ENCODE assay signal across 9 cellular contexts in genomic region chr7:36723951-36724664, GRCh38. TPM values are rescaled to one million over a fixed set of nuclear protein-coding genes. Genes with fewer than 3 reads are reported as not detected.
DNase-seq lines count a peak whose midpoint lies in the region; ATAC-seq and TF ChIP-seq lines count a peak whose summit lies in the region.
"Had no signal": no experiment of that assay in that cellular context is flagged by ENCODE, and none has a peak within 500 bp of the region (broad histone marks: within the 10 kb centered on the region; RNA-seq: fewer than 3 reads in every experiment).

AOAH (minus strand) TSS chr7:36724494; CDS start chr7:36724148, 346 bp downstream.

- intact Hi-C loops in OCI-LY7 (cut with micrococcal nuclease; ENCODE audit: unreplicated experiment) (no loop called here), MCF 10A (cut with micrococcal nuclease) (no loop called here)

- H3K4me3 ChIP-seq in OCI-LY7 (ENCODE audit: low read depth, low read length, poor library complexity, severe bottlenecking) (no peak within 1 kb of the TSS), mesenchymal stem cell (ENCODE audit: insufficient read depth in 1 of 2, low read depth in 1 of 2, low read length in 2 of 2) (no peak within 1 kb of the TSS)

- no peaks in the 10 kb centered on the region for H3K4me1 Mint-ChIP-seq in MCF 10A (ENCODE audit: insufficient read depth, unreplicated experiment)

- no peaks in the 10 kb centered on the region for H3K36me3 ChIP-seq in OCI-LY7 (ENCODE audit: insufficient read depth, low read length)
- H3K36me3 ChIP-seq in mesenchymal stem cell (ENCODE audit: control insufficient read depth in 1 of 2, insufficient read depth in 2 of 2, low read depth in 1 of 2, low read length in 2 of 2), result no peaks in the 10 kb centered on the region

- H2BK12ac ChIP-seq in mesenchymal stem cell (ENCODE audit: low read length in 2 of 2), result no peak within 1 kb of the TSS

- ATAC-seq in GM19397 (IDR thresholded peaks at IDR 0.05; ENCODE audit: unreplicated experiment), result peak; percentile 91
- ATAC-seq in HG03457 (IDR thresholded peaks at IDR 0.05; ENCODE audit: unreplicated experiment), result peak; percentile 82

- no peak within 1 kb of the TSS for H2AK5ac ChIP-seq in mesenchymal stem cell (ENCODE audit: low read length, severe bottlenecking)

- H4K8ac ChIP-seq in mesenchymal stem cell (ENCODE audit: low read length), result no peak within 1 kb of the TSS

- no peaks in the 10 kb centered on the region for H3K79me1 ChIP-seq in mesenchymal stem cell (replicated peaks; ENCODE audit: low read length, poor library complexity, severe bottlenecking)

- H3K36me3 Mint-ChIP-seq in MCF 10A (ENCODE audit: insufficient read depth, unreplicated experiment), result no peaks in the 10 kb centered on the region

- POLR2A ChIA-PET in OCI-LY7 (lab: Charles Lee), result no interaction called here
- POLR2A ChIA-PET in MCF 10A (lab: Yijun Ruan, JAX), result no interaction called here

- no peaks in the 10 kb centered on the region for H4K20me1 ChIP-seq in OCI-LY7 (ENCODE audit: insufficient read depth, low read length)

- H3K9ac ChIP-seq in mesenchymal stem cell (ENCODE audit: low read length), result no peak within 1 kb of the TSS

- H3K4me2 ChIP-seq in OCI-LY7 (ENCODE audit: low read length) (no peak within 1 kb of the TSS), mesenchymal stem cell (ENCODE audit: low read length, poor library complexity, severe bottlenecking) (no peak within 1 kb of the TSS)

- no peak within 1 kb of the TSS for H2BK15ac ChIP-seq in mesenchymal stem cell (ENCODE audit: low read depth, poor library complexity, severe bottlenecking)

- H3K9me2 ChIP-seq in OCI-LY7 (ENCODE audit: insufficient read depth, low read length), result no peaks in the 10 kb centered on the region

- DNase-seq in activated CD4-positive, alpha-beta T cell treated with anti-CD3 and anti-CD28 coated beads, Interleukin-2, amount 50 U/mL, for 24 hours (ENCODE audit: low read depth in 1 of 2, low spot score in 1 of 2), result peak; percentile 16 to 60
- DNase-seq in foreskin melanocyte (peak; percentile 46), OCI-LY7 (ENCODE audit: low spot score) (no peak), MCF 10A (ENCODE audit: unreplicated experiment) (no peak), mesenchymal stem cell (no peak)
- peak; percentile 43 for DNase-seq in stimulated activated CD4-positive, alpha-beta T cell treated with anti-CD3 and anti-CD28 coated beads, Interleukin-2, amount 100 ng/mL, for 4 hours (ENCODE audit: low read depth)

- H3K27ac Mint-ChIP-seq in MCF 10A (ENCODE audit: low read depth, unreplicated experiment), result no peak within 1 kb of the TSS

- WGBS in mesenchymal stem cell, result 82% methylated on average over 12 of the region's 14 CpGs

- H3K9me3 Mint-ChIP-seq in MCF 10A (ENCODE audit: unreplicated experiment), result no peaks in the 10 kb centered on the region

- H2BK5ac ChIP-seq in mesenchymal stem cell (ENCODE audit: low read depth, low read length, poor library complexity, severe bottlenecking), result no peak within 1 kb of the TSS

- H2BK120ac ChIP-seq in mesenchymal stem cell (ENCODE audit: low read depth, low read length), result no peak within 1 kb of the TSS

- H3K23ac ChIP-seq in mesenchymal stem cell (ENCODE audit: low read length in 2 of 2), result no peak within 1 kb of the TSS

- CTCF ChIA-PET in OCI-LY7 (lab: Charles Lee; ENCODE audit: unreplicated experiment), result no interaction called here
- CTCF ChIA-PET in MCF 10A (lab: Yijun Ruan, JAX), result interaction anchor here (0.6 kb wide), 1 partner anchor 11 kb away, joined by 3 read pairs; no protein-coding TSS in a partner anchor

- no peaks in the 10 kb centered on the region for H3K79me2 ChIP-seq in OCI-LY7 (ENCODE audit: insufficient read depth, low read depth, low read length)

- H3K4me3 Mint-ChIP-seq in MCF 10A (ENCODE audit: unreplicated experiment), result no peak within 1 kb of the TSS

- H3K9me3 ChIP-seq in OCI-LY7 (ENCODE audit: low read length), result no peaks in the 10 kb centered on the region
- H3K9me3 ChIP-seq in mesenchymal stem cell (ENCODE audit: control insufficient read depth, low read length), result no peaks in the 10 kb centered on the region

- H3K4me1 ChIP-seq in OCI-LY7 (ENCODE audit: insufficient read depth, low read length, poor library complexity, severe bottlenecking), result no peaks in the 10 kb centered on the region
- H3K4me1 ChIP-seq in mesenchymal stem cell (ENCODE audit: control insufficient read depth, insufficient read depth, low read depth, low read length), result no peaks in the 10 kb centered on the region

- no peak within 1 kb of the TSS for H3K27ac ChIP-seq in OCI-LY7 (ENCODE audit: low read depth, low read length, poor library complexity, severe bottlenecking)
- H3K27ac ChIP-seq in mesenchymal stem cell (ENCODE audit: low read length, poor library complexity, severe bottlenecking), result no peak within 1 kb of the TSS

- TF ChIP-seq CTCF in OCI-LY7 (conservative IDR thresholded peaks at IDR 0.05; ENCODE audit: low read length), result no peak
- no peak for TF ChIP-seq CTCF in MCF 10A (IDR thresholded peaks at IDR 0.05; ENCODE audit: unreplicated experiment)

- BruUV-seq in OCI-LY7 (replicated peaks; lab: Mats Ljungman, UMichigan) (no TSS peak), MCF 10A (replicated peaks; lab: Mats Ljungman, UMichigan) (no TSS peak)

- no peak within 1 kb of the TSS for H3K4ac ChIP-seq in mesenchymal stem cell (ENCODE audit: low read depth in 1 of 2, low read length in 2 of 2)

- no peak within 1 kb of the TSS for H4K91ac ChIP-seq in mesenchymal stem cell (ENCODE audit: low read length)

- H3K14ac ChIP-seq in mesenchymal stem cell (ENCODE audit: low read length in 2 of 2), result no peak within 1 kb of the TSS

- H3K18ac ChIP-seq in mesenchymal stem cell (ENCODE audit: low read depth in 1 of 2, low read length in 2 of 2), result no peak within 1 kb of the TSS

- no peaks in the 10 kb centered on the region for H3K27me3 ChIP-seq in mesenchymal stem cell (ENCODE audit: control insufficient read depth in 1 of 2, insufficient read depth in 1 of 2, low read length in 2 of 2)

- H3K27me3 Mint-ChIP-seq in MCF 10A (ENCODE audit: insufficient read depth, unreplicated experiment), result no peaks in the 10 kb centered on the region

- H2AFZ ChIP-seq in OCI-LY7 (ENCODE audit: low read length) (no peak within 1 kb of the TSS), mesenchymal stem cell (ENCODE audit: low read depth, low read length) (no peak within 1 kb of the TSS)

RNA-seq across cellular contexts. Expression of gene AOAH, which starts in this region (rescaled TPM):
- 0.13 and 0.18 TPM in 2 replicates for total RNA-seq in OCI-LY7 (2014; rRNA removed; shearing (Covaris generic))
- 0.61 and 0.79 TPM in 2 replicates for total RNA-seq in OCI-LY7 (2022)
- total RNA-seq in MCF 10A (2022), result not detected in 2 replicates
- not detected for polyA plus RNA-seq in mesenchymal stem cell (2013, experiment 1 of 2)
- polyA plus RNA-seq in mesenchymal stem cell (2013, experiment 2 of 2), result not detected
- total RNA-seq: myocyte had no signal

Comparison
In these comparisons a context has a peak if more than half of its experiments do, and no peak if none do; other contexts are left out.
1. DNase-seq: peak in activated CD4-positive, alpha-beta T cell treated with anti-CD3 and anti-CD28 coated beads, Interleukin-2, amount 50 U/mL, for 24 hours (2 of 2), foreskin melanocyte (single experiment) and stimulated activated CD4-positive, alpha-beta T cell treated with anti-CD3 and anti-CD28 coated beads, Interleukin-2, amount 100 ng/mL, for 4 hours (single experiment); none in OCI-LY7 (single experiment), MCF 10A (single experiment) and mesenchymal stem cell (single experiment).